ENCODE assay signal across 25 cellular contexts in the genomic region with DNA sequence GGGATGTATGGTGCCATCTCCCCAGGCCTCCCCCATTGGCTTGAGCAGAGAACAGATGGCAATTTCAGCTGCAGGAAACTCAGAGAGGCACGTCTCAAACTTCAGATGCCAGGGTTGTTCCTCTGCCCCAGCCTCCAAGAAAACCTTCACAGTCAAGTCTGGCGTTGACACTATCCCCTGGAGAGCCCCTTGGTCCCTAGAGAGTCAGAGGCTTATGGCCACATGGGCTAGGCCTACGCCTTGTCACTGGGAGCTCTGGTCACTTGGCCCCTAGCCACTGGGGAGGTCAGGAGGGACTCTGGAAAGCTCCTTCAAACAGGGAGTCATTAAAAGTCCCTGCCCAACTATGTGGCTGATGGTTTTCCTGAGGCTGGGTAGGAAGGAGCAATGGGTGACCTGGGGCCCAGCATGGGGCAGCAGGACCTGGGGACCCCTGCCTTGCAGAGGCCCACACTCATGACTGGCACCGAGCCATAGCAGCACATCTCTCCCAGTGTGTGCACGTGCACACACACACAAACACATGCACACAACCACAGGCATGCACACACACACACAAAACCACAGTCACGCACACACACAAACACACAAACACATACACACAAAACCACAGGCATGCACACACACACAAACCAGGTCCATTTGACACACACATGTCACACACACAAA.
DNase-seq lines count a peak whose midpoint lies in the region; ATAC-seq, FAIRE-seq and TF ChIP-seq lines count a peak whose summit lies in the region.
"Had no signal": no experiment of that assay in that cellular context is flagged by ENCODE, and none has a peak within 500 bp of the region (broad histone marks: within the 10 kb centered on the region; RNA-seq: fewer than 3 reads in every experiment).

No MANE protein-coding gene starts in this region.

- H3K27ac ChIP-seq in CD4-positive, CD25-positive, alpha-beta regulatory T cell (ENCODE audit: insufficient read depth, low read length, poor library complexity, severe bottlenecking): no peak overlapping the region
- H3K27ac ChIP-seq in kidney (ENCODE audit: low read depth in 2 of 2, low read length in 2 of 2): no peak overlapping the region
- H3K27ac ChIP-seq: HL-60, right atrium auricular region, RWPE1 had no signal

- H3K4me1 ChIP-seq in CD4-positive, CD25-positive, alpha-beta regulatory T cell (ENCODE audit: control insufficient read depth, insufficient read depth, low read length, poor library complexity, severe bottlenecking): peaks cover 12% of the 10 kb centered on the region
- H3K4me1 ChIP-seq in kidney (ENCODE audit: control insufficient read depth in 1 of 2, insufficient read depth in 1 of 2, low read depth in 1 of 2, low read length in 2 of 2): peaks cover 0 to 4% of the 10 kb centered on the region in 2 donors

- no peaks in the 10 kb centered on the region for H3K36me3 ChIP-seq in CD4-positive, CD25-positive, alpha-beta regulatory T cell (ENCODE audit: control insufficient read depth, insufficient read depth, low read length)
- H3K36me3 ChIP-seq in kidney (ENCODE audit: control insufficient read depth in 1 of 2, insufficient read depth in 2 of 2, low read length in 2 of 2): no peaks in the 10 kb centered on the region
- H3K36me3 ChIP-seq: right atrium auricular region, upper lobe of left lung had no signal

- no peaks in the 10 kb centered on the region for H3K27me3 ChIP-seq in CD4-positive, CD25-positive, alpha-beta regulatory T cell (ENCODE audit: control insufficient read depth, insufficient read depth, low read length)
- H3K27me3 ChIP-seq: right atrium auricular region, upper lobe of left lung had no signal

- no peak overlapping the region for H3K4me3 ChIP-seq in CD4-positive, CD25-positive, alpha-beta regulatory T cell (ENCODE audit: low read depth, low read length)
- H3K4me3 ChIP-seq in kidney (ENCODE audit: low read length in 2 of 2): no peak overlapping the region
- H3K4me3 ChIP-seq: right atrium auricular region, upper lobe of left lung had no signal

- peak overlapping the region in 1 of 4 donors; percentile 65 for H3K4me3 Mint-ChIP-seq in CD4-positive, CD25-positive, alpha-beta regulatory T cell

- H3K9me3 Mint-ChIP-seq in CD4-positive, CD25-positive, alpha-beta regulatory T cell: peaks cover 0 to 2% (median 0%) of the 10 kb centered on the region in 7 donors
- H3K9me3 Mint-ChIP-seq: activated T-helper 2 cell treated with anti-CD3 and anti-CD28 coated beads, Interferon-gamma antibody, Interleukin-2, Interleukin-4, amounts not matched to agents 10 μg/mL and 5 μg/mL and 100 μg/mL, durations not matched to agents 14 hours and 24 hours and 36 hours had no signal

- no peaks in the 10 kb centered on the region for H3K36me3 Mint-ChIP-seq in CD4-positive, CD25-positive, alpha-beta regulatory T cell

- H3K27ac Mint-ChIP-seq in CD4-positive, CD25-positive, alpha-beta regulatory T cell: peak overlapping the region in 2 of 3 donors; percentile 66 to 76
- H3K27ac Mint-ChIP-seq: activated T-helper 2 cell treated with anti-CD3 and anti-CD28 coated beads, Interferon-gamma antibody, Interleukin-2, Interleukin-4, amounts not matched to agents 10 μg/mL and 5 μg/mL and 100 μg/mL, durations not matched to agents 14 hours and 24 hours and 36 hours had no signal

- H3K27me3 Mint-ChIP-seq in CD4-positive, CD25-positive, alpha-beta regulatory T cell: no peaks in the 10 kb centered on the region

- DNase-seq in NCI-H82 (lab: John Stamatoyannopoulos, UW) (peak; percentile 41), NCI-H82 treated with DMSO at 0.1 percent for 48 hours (lab: John Stamatoyannopoulos, UW; ENCODE audit: unreplicated experiment) (no peak), NCI-H69 (lab: John Stamatoyannopoulos, UW) (peak; percentile 64), kidney (peak; percentile 36)
- DNase-seq in CD4-positive, CD25-positive, alpha-beta regulatory T cell: no peak
- DNase-seq: activated CD4-positive, CD25-positive, alpha-beta regulatory T cell treated with anti-CD3 and anti-CD28 coated beads, Interleukin-2, amount 50 U/mL, for 72 hours; activated CD8-positive, alpha-beta memory T cell treated with anti-CD3 and anti-CD28 coated beads, Interleukin-2, amount 50 U/mL, for 4 hours; AML-193; COR-L47; H7; NCI-H1105 treated with DMSO at 0.1 percent for 48 hours; NCI-H2029 treated with DMSO at 0.1 percent for 48 hours; NCI-H510A; stimulated activated CD4-positive, alpha-beta T cell treated with anti-CD3 and anti-CD28 coated beads, Interleukin-12 subunit alpha, Interleukin-12 subunit beta, amount 100 ng/mL, for 4 hours; stimulated activated CD4-positive, alpha-beta T cell treated with anti-CD3 and anti-CD28 coated beads, Interleukin-4, amount 100 ng/mL, for 4 hours; T1000; upper lobe of left lung had no signal

- intact Hi-C loops in kidney (cut with DNase I): no loop called here

- no peak for TF ChIP-seq CTCF in kidney (IDR thresholded peaks at IDR 0.05; ENCODE audit: borderline replicate concordance, extremely low read depth, insufficient read depth)

- no peak for FAIRE-seq in kidney (lab: Jason Lieb, UNC)
- FAIRE-seq: endometrium had no signal

- peaks cover 5 to 53% (median 24%) of the 10 kb centered on the region in 4 donors for H3K4me1 Mint-ChIP-seq in CD4-positive, CD25-positive, alpha-beta regulatory T cell

- no peak for ATAC-seq in CD4-positive, CD25-positive, alpha-beta regulatory T cell (ENCODE audit: low read depth in 2 of 2)
- ATAC-seq in GM21737 (IDR thresholded peaks at IDR 0.05; ENCODE audit: unreplicated experiment) (no peak), GM19467 (IDR thresholded peaks at IDR 0.05; ENCODE audit: unreplicated experiment) (no peak), GM21381 (IDR thresholded peaks at IDR 0.05; ENCODE audit: unreplicated experiment) (no peak)

- H3K9ac ChIP-seq in kidney (ENCODE audit: low read length in 2 of 2): no peak overlapping the region

- no peaks in the 10 kb centered on the region for H3K9me3 ChIP-seq in CD4-positive, CD25-positive, alpha-beta regulatory T cell (ENCODE audit: control insufficient read depth in 2 of 2, low read length in 2 of 2)
- H3K9me3 ChIP-seq in kidney (ENCODE audit: control insufficient read depth in 1 of 2, low read length in 2 of 2): no peaks in the 10 kb centered on the region
- H3K9me3 ChIP-seq: right atrium auricular region had no signal

Comparison
In these comparisons a context has a peak if more than half of its experiments do, and no peak if none do; other contexts are left out.
1. DNase-seq: peak in NCI-H82 (single experiment), NCI-H69 (single experiment) and kidney (single experiment); none in NCI-H82 treated with DMSO at 0.1 percent for 48 hours (single experiment) and CD4-positive, CD25-positive, alpha-beta regulatory T cell (0 of 3).